In genomic region chr10:99732033-99732912, GRCh38 we compare ENCODE assay signal across 1 cellular context.
TF ChIP-seq lines count a peak whose summit lies in the region.

Gene COX15, minus strand, starts transcription at chr10:99732127. Its CDS starts 78 bp downstream, at chr10:99732049.
A gene with protein sequence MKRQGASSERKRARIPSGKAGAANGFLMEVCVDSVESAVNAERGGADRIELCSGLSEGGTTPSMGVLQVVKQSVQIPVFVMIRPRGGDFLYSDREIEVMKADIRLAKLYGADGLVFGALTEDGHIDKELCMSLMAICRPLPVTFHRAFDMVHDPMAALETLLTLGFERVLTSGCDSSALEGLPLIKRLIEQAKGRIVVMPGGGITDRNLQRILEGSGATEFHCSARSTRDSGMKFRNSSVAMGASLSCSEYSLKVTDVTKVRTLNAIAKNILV (plus strand): TSS chr10:99732234. CDS start chr10:99732349, 115 bp downstream.

TF ChIP-seq in HepG2, 621 proteins besides CTCF, POLR2A, EP300 and RAD21 (continued from another document and continues in another):
- TF ChIP-seq DZIP1 (CRISPR knock-in tag; IDR thresholded peaks at IDR 0.05) (no peak; the same call in 1 of the 2 replicates), STAG1 (CRISPR knock-in tag; IDR thresholded peaks at IDR 0.05) (peak; percentile 80), ZFX (CRISPR knock-in tag; IDR thresholded peaks at IDR 0.05; ENCODE audit: low read depth) (peak; percentile 84), MIER3 (CRISPR knock-in tag; IDR thresholded peaks at IDR 0.05; ENCODE audit: borderline replicate concordance) (peak; percentile 20; the same call in 1 of the 2 replicates), ZNF792 (CRISPR knock-in tag; IDR thresholded peaks at IDR 0.05) (peak; percentile 81), ZNF296 (CRISPR knock-in tag; conservative IDR thresholded peaks at IDR 0.05) (no peak), LCORL (IDR thresholded peaks at IDR 0.05) (no peak), LCORL (CRISPR knock-in tag; IDR thresholded peaks at IDR 0.05) (peak; percentile 37; the same call in 1 of the 2 replicates), ZNF230 (CRISPR knock-in tag; IDR thresholded peaks at IDR 0.05) (peak; percentile 84; the same call in 1 of the 2 replicates), CENPT (CRISPR knock-in tag; IDR thresholded peaks at IDR 0.05; ENCODE audit: low read depth) (no peak), ZNF280B (CRISPR knock-in tag; IDR thresholded peaks at IDR 0.05; ENCODE audit: borderline replicate concordance) (peak; percentile 67; the same call in 1 of the 2 replicates), SMAD1 (CRISPR knock-in tag; IDR thresholded peaks at IDR 0.05; ENCODE audit: borderline replicate concordance, low read depth) (no peak), KMT2B (CRISPR knock-in tag; IDR thresholded peaks at IDR 0.05) (peak; percentile 78; the same call in 1 of the 2 replicates), NFYC (CRISPR knock-in tag; IDR thresholded peaks at IDR 0.05) (peak; percentile 35; the same call in 1 of the 2 replicates), ZNF672 (CRISPR knock-in tag; IDR thresholded peaks at IDR 0.05) (no peak), ZMYM4 (CRISPR knock-in tag; IDR thresholded peaks at IDR 0.05) (peak; percentile 84), ARNT (IDR thresholded peaks at IDR 0.05) (no peak), RAD51 (IDR thresholded peaks at IDR 0.05; ENCODE audit: borderline replicate concordance) (no peak), NFKBIZ (CRISPR knock-in tag; IDR thresholded peaks at IDR 0.05) (no peak), ARNTL (CRISPR knock-in tag; IDR thresholded peaks at IDR 0.05) (peak; percentile 40; the same call in 1 of the 2 replicates), POLR2AphosphoS5 (IDR thresholded peaks at IDR 0.05; ENCODE audit: low read depth, low read length) (peak; percentile 89), CSRNP2 (CRISPR knock-in tag; conservative IDR thresholded peaks at IDR 0.05; ENCODE audit: low read depth) (no peak), MXI1 (IDR thresholded peaks at IDR 0.05; ENCODE audit: borderline replicate concordance, low read depth, low read length) (peak; percentile 84; the same call in 2 of the 3 replicates), HNRNPLL (IDR thresholded peaks at IDR 0.05; ENCODE audit: low read depth, low read length, poor library complexity, severe bottlenecking) (peak; percentile 82), ZNF614 (CRISPR knock-in tag; IDR thresholded peaks at IDR 0.05; ENCODE audit: borderline replicate concordance) (peak; percentile 77; the same call in 1 of the 2 replicates), ZNF850 (CRISPR knock-in tag; conservative IDR thresholded peaks at IDR 0.05) (0 out of 2 replicates have a peak, but pooled peaks have one; percentile 65), ISX (CRISPR knock-in tag; conservative IDR thresholded peaks at IDR 0.05) (no peak), AKNA (CRISPR knock-in tag; IDR thresholded peaks at IDR 0.05; ENCODE audit: borderline replicate concordance) (no peak), TBP (CRISPR knock-in tag; IDR thresholded peaks at IDR 0.05) (no peak), MED13 (CRISPR knock-in tag; IDR thresholded peaks at IDR 0.05) (0 out of 2 replicates have a peak, but pooled peaks have one; percentile 34)
- TF ChIP-seq, protein P1, sequence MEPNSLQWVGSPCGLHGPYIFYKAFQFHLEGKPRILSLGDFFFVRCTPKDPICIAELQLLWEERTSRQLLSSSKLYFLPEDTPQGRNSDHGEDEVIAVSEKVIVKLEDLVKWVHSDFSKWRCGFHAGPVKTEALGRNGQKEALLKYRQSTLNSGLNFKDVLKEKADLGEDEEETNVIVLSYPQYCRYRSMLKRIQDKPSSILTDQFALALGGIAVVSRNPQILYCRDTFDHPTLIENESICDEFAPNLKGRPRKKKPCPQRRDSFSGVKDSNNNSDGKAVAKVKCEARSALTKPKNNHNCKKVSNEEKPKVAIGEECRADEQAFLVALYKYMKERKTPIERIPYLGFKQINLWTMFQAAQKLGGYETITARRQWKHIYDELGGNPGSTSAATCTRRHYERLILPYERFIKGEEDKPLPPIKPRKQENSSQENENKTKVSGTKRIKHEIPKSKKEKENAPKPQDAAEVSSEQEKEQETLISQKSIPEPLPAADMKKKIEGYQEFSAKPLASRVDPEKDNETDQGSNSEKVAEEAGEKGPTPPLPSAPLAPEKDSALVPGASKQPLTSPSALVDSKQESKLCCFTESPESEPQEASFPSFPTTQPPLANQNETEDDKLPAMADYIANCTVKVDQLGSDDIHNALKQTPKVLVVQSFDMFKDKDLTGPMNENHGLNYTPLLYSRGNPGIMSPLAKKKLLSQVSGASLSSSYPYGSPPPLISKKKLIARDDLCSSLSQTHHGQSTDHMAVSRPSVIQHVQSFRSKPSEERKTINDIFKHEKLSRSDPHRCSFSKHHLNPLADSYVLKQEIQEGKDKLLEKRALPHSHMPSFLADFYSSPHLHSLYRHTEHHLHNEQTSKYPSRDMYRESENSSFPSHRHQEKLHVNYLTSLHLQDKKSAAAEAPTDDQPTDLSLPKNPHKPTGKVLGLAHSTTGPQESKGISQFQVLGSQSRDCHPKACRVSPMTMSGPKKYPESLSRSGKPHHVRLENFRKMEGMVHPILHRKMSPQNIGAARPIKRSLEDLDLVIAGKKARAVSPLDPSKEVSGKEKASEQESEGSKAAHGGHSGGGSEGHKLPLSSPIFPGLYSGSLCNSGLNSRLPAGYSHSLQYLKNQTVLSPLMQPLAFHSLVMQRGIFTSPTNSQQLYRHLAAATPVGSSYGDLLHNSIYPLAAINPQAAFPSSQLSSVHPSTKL (CRISPR knock-in tag; IDR thresholded peaks at IDR 0.05): peak; percentile 36
- TF ChIP-seq, protein P2, sequence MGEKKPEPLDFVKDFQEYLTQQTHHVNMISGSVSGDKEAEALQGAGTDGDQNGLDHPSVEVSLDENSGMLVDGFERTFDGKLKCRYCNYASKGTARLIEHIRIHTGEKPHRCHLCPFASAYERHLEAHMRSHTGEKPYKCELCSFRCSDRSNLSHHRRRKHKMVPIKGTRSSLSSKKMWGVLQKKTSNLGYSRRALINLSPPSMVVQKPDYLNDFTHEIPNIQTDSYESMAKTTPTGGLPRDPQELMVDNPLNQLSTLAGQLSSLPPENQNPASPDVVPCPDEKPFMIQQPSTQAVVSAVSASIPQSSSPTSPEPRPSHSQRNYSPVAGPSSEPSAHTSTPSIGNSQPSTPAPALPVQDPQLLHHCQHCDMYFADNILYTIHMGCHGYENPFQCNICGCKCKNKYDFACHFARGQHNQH (CRISPR knock-in tag; IDR thresholded peaks at IDR 0.05): peak; percentile 85
- TF ChIP-seq, protein P3, sequence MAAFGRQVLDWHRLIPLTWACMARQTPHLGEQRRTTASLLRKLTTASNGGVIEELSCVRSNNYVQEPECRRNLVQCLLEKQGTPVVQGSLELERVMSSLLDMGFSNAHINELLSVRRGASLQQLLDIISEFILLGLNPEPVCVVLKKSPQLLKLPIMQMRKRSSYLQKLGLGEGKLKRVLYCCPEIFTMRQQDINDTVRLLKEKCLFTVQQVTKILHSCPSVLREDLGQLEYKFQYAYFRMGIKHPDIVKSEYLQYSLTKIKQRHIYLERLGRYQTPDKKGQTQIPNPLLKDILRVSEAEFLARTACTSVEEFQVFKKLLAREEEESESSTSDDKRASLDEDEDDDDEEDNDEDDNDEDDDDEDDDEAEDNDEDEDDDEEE (CRISPR knock-in tag; IDR thresholded peaks at IDR 0.05): peak; percentile 80
- TF ChIP-seq, protein P4, sequence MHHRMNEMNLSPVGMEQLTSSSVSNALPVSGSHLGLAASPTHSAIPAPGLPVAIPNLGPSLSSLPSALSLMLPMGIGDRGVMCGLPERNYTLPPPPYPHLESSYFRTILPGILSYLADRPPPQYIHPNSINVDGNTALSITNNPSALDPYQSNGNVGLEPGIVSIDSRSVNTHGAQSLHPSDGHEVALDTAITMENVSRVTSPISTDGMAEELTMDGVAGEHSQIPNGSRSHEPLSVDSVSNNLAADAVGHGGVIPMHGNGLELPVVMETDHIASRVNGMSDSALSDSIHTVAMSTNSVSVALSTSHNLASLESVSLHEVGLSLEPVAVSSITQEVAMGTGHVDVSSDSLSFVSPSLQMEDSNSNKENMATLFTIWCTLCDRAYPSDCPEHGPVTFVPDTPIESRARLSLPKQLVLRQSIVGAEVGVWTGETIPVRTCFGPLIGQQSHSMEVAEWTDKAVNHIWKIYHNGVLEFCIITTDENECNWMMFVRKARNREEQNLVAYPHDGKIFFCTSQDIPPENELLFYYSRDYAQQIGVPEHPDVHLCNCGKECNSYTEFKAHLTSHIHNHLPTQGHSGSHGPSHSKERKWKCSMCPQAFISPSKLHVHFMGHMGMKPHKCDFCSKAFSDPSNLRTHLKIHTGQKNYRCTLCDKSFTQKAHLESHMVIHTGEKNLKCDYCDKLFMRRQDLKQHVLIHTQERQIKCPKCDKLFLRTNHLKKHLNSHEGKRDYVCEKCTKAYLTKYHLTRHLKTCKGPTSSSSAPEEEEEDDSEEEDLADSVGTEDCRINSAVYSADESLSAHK (CRISPR knock-in tag; IDR thresholded peaks at IDR 0.05; ENCODE audit: borderline replicate concordance): no peak
